In genomic region chr18:58205780-58206160, GRCh38 we compare ENCODE assay signal across 25 cellular contexts.
A peak's percentile ranks its signal among the peaks of the same experiment; 100 is the strongest.
DNase-seq lines count a peak whose midpoint lies in the region; ATAC-seq and TF ChIP-seq lines count a peak whose summit lies in the region.
"Had no signal": no experiment of that assay in that cellular context is flagged by ENCODE, and none has a peak within 500 bp of the region (broad histone marks: within the 10 kb centered on the region; RNA-seq: fewer than 3 reads in every experiment).

No MANE protein-coding gene starts in this region.

- peaks cover 47% of the 10 kb centered on the region for H3K4me1 Mint-ChIP-seq in chondrocyte (ENCODE audit: low read depth)

- H3K79me1 ChIP-seq in IMR-90 (ENCODE audit: low read depth in 1 of 2, low read length in 2 of 2) (peaks cover 6 to 22% of the 10 kb centered on the region in 2 experiments; a peak in 3 of 4 replicates), mesenchymal stem cell (replicated peaks; ENCODE audit: low read length, poor library complexity, severe bottlenecking) (peaks cover 3% of the 10 kb centered on the region)

- H3K23ac ChIP-seq in IMR-90 (ENCODE audit: low read depth, low read length) (peak overlapping the region; percentile 55), mesenchymal stem cell (ENCODE audit: low read length in 2 of 2) (no peak overlapping the region)

- peaks cover 23% of the 10 kb centered on the region for H3K9me1 ChIP-seq in IMR-90 (ENCODE audit: insufficient read depth, low read length)

- no CpG with 5 or more reads among the region's 5 CpGs for WGBS in IMR-90 (ENCODE audit: extremely low coverage in 2 of 2, insufficient read length in 1 of 2), 2 experiments
- 89% methylated on average over 5 of the region's 5 CpGs for WGBS in mesenchymal stem cell

- H4K5ac ChIP-seq in IMR-90 (ENCODE audit: low read depth, low read length): peak overlapping the region; percentile 30; the same call in 1 of the 2 replicates

- peak overlapping the region; percentile 80 for H3K27ac Mint-ChIP-seq in chondrocyte (ENCODE audit: unreplicated experiment)
- H3K27ac Mint-ChIP-seq: activated naive CD8-positive, alpha-beta T cell; activated T-cell treated with anti-CD3 and anti-CD28 coated beads, Interleukin-2, amount 50 U/mL, for 24 hours; B cell had no signal

- H3K56ac ChIP-seq in IMR-90 (ENCODE audit: extremely low read depth, insufficient read depth, low read length): peak overlapping the region; percentile 9; the same call in 1 of the 2 replicates

- in situ Hi-C loops in IMR-90 (cut with MboI; ENCODE audit: low sequenced_read_pairs): no loop called here

- H4K91ac ChIP-seq in IMR-90 (ENCODE audit: insufficient read depth, low read depth, low read length) (peak overlapping the region; percentile 46), mesenchymal stem cell (ENCODE audit: low read length) (no peak overlapping the region)

- no peaks in the 10 kb centered on the region for H4K20me1 ChIP-seq in IMR-90 (ENCODE audit: insufficient read depth, low read length)

- H3K4me3 ChIP-seq in IMR-90 (ENCODE audit: insufficient read depth, low read depth, low read length) (no peak overlapping the region), mesenchymal stem cell (ENCODE audit: insufficient read depth in 1 of 2, low read depth in 1 of 2, low read length in 2 of 2) (no peak overlapping the region)
- H3K4me3 ChIP-seq: SJCRH30, stomach, thyroid gland had no signal

- BruUV-seq in IMR-90 (replicated peaks; lab: Mats Ljungman, UMichigan): no TSS peak

- DNase-seq in IMR-90: no peak
- no peak for DNase-seq in chondrocyte (ENCODE audit: low spot score)
- no peak for DNase-seq in mesenchymal stem cell
- no peak for DNase-seq in NOMO-1 (lab: John Stamatoyannopoulos, UW; ENCODE audit: unreplicated experiment in 2 of 2)
- no peak for DNase-seq in mesenteric fat pad (ENCODE audit: low spot score)
- no peak for DNase-seq in COLO668 (lab: John Stamatoyannopoulos, UW; ENCODE audit: unreplicated experiment)
- DNase-seq: activated CD4-positive, CD25-positive, alpha-beta regulatory T cell; activated effector memory CD4-positive, alpha-beta T cell treated with anti-CD3 and anti-CD28 coated beads, Interleukin-2, amount 50 U/mL, for 16 hours; activated T-cell treated with anti-CD3 and anti-CD28 coated beads, Interleukin-2, amount 50 U/mL, for 24 hours; CD4-positive, alpha-beta memory T cell; effector CD8-positive, alpha-beta T cell; Kasumi-1; left cardiac atrium; NCI-H1417 treated with DMSO at 0.1 percent for 48 hours; NCI-H2081 treated with DMSO at 0.1 percent for 48 hours; right cardiac atrium; stimulated activated CD4-positive, alpha-beta T cell treated with anti-CD3 and anti-CD28 coated beads, Interleukin-4, amount 100 ng/mL, for 1 hour; stomach; T-helper 1 cell; thyroid gland had no signal

- no peaks in the 10 kb centered on the region for H3K27me3 Mint-ChIP-seq in chondrocyte (ENCODE audit: low read depth)
- H3K27me3 Mint-ChIP-seq: activated naive CD8-positive, alpha-beta T cell; activated T-cell treated with anti-CD3 and anti-CD28 coated beads, Interleukin-2, amount 50 U/mL, for 24 hours; B cell had no signal

- H3K36me3 ChIP-seq in IMR-90 (ENCODE audit: control insufficient read depth, insufficient read depth, low read length) (no peaks in the 10 kb centered on the region), mesenchymal stem cell (ENCODE audit: control insufficient read depth in 1 of 2, insufficient read depth in 2 of 2, low read depth in 1 of 2, low read length in 2 of 2) (no peaks in the 10 kb centered on the region)
- H3K36me3 ChIP-seq: SJCRH30, stomach, thyroid gland had no signal

- no peak for TF ChIP-seq RAD21 in IMR-90 (IDR thresholded peaks at IDR 0.05; ENCODE audit: low read length)

- ATAC-seq in IMR-90 (ENCODE audit: low read depth) (peak; percentile 44), GM19463 (IDR thresholded peaks at IDR 0.05; ENCODE audit: unreplicated experiment) (no peak)

- H2BK120ac ChIP-seq in IMR-90 (ENCODE audit: low read depth, low read length) (peak overlapping the region; percentile 71), mesenchymal stem cell (ENCODE audit: low read depth, low read length) (no peak overlapping the region)

- CTCF ChIA-PET in IMR-90 (lab: Yijun Ruan, JAX): no interaction called here

- H2AK5ac ChIP-seq in IMR-90 (ENCODE audit: low read depth, low read length) (peak overlapping the region; percentile 91), mesenchymal stem cell (ENCODE audit: low read length, severe bottlenecking) (no peak overlapping the region)

- no peaks in the 10 kb centered on the region for H3K9me3 ChIP-seq in IMR-90 (ENCODE audit: control insufficient read depth, insufficient read depth, low read length)
- H3K9me3 ChIP-seq in mesenchymal stem cell (ENCODE audit: control insufficient read depth, low read length): no peaks in the 10 kb centered on the region
- H3K9me3 ChIP-seq: SJCRH30, stomach, thyroid gland had no signal

- TF ChIP-seq CTCF in 22Rv1 (IDR thresholded peaks at IDR 0.05): no peak
- no peak for TF ChIP-seq CTCF in IMR-90 (conservative IDR thresholded peaks at IDR 0.05; ENCODE audit: low read depth, low read length)
- TF ChIP-seq CTCF in chondrocyte (IDR thresholded peaks at IDR 0.05): no peak

- intact Hi-C loops in IMR-90 (cut with micrococcal nuclease): no loop called here

- peak overlapping the region; percentile 14; the same call in 1 of the 2 replicates for H3K4me2 ChIP-seq in IMR-90 (ENCODE audit: low read depth, low read length)
- H3K4me2 ChIP-seq in mesenchymal stem cell (ENCODE audit: low read length, poor library complexity, severe bottlenecking): no peak overlapping the region

- H4K8ac ChIP-seq in IMR-90 (ENCODE audit: low read depth in 2 of 2, low read length in 2 of 2) (peak overlapping the region; percentile 56 to 60; a peak in 3 of 4 replicates), mesenchymal stem cell (ENCODE audit: low read length) (no peak overlapping the region)

- H3K9ac ChIP-seq in IMR-90 (ENCODE audit: low read depth, low read length): no peak overlapping the region; the same call in 1 of the 2 replicates
- H3K9ac ChIP-seq in mesenchymal stem cell (ENCODE audit: low read length): peak overlapping the region; percentile 11

- H2BK20ac ChIP-seq in IMR-90 (ENCODE audit: low read depth, low read length): peak overlapping the region; percentile 51

- H2BK5ac ChIP-seq in IMR-90 (ENCODE audit: low read depth, low read length, poor library complexity, severe bottlenecking) (peak overlapping the region; percentile 87), mesenchymal stem cell (ENCODE audit: low read depth, low read length, poor library complexity, severe bottlenecking) (no peak overlapping the region)

- no peaks in the 10 kb centered on the region for H3K9me3 Mint-ChIP-seq in chondrocyte (ENCODE audit: low read depth)
- H3K9me3 Mint-ChIP-seq: activated T-cell treated with anti-CD3 and anti-CD28 coated beads, Interleukin-2, amount 50 U/mL, for 24 hours; CD4-positive, alpha-beta memory T cell had no signal

- H3K27me3 ChIP-seq in IMR-90 (ENCODE audit: control insufficient read depth, insufficient read depth, low read length) (no peaks in the 10 kb centered on the region), mesenchymal stem cell (ENCODE audit: control insufficient read depth in 1 of 2, insufficient read depth in 1 of 2, low read length in 2 of 2) (no peaks in the 10 kb centered on the region)
- H3K27me3 ChIP-seq: SJCRH30, stomach, thyroid gland had no signal

- H2AK9ac ChIP-seq in IMR-90 (replicated peaks; ENCODE audit: low read depth, low read length, poor library complexity): no peak overlapping the region

- POLR2A ChIA-PET in IMR-90 (lab: Charles Lee; ENCODE audit: unreplicated experiment): no interaction called here

- H3K14ac ChIP-seq in IMR-90 (replicated peaks; ENCODE audit: low read depth, low read length) (peak overlapping the region; percentile 39), mesenchymal stem cell (ENCODE audit: low read length in 2 of 2) (no peak overlapping the region)

- H3K4ac ChIP-seq in IMR-90 (ENCODE audit: low read depth, low read length): peak overlapping the region; percentile 44; the same call in 1 of the 2 replicates
- no peak overlapping the region for H3K4ac ChIP-seq in mesenchymal stem cell (ENCODE audit: low read depth in 1 of 2, low read length in 2 of 2)

- dilution Hi-C loops in IMR-90 (cut with HindIII; ENCODE audit: low sequenced_read_pairs, unreplicated experiment): no loop called here

- peak overlapping the region; percentile 59; the same call in 1 of the 2 replicates for H3K18ac ChIP-seq in IMR-90 (ENCODE audit: low read depth, low read length)
- H3K18ac ChIP-seq in mesenchymal stem cell (ENCODE audit: low read depth in 1 of 2, low read length in 2 of 2): peak overlapping the region in 1 of 2 experiments; percentile 20

- no peaks in the 10 kb centered on the region for H3K36me3 Mint-ChIP-seq in chondrocyte (ENCODE audit: low read depth)
- H3K36me3 Mint-ChIP-seq: activated naive CD8-positive, alpha-beta T cell; CD4-positive, alpha-beta memory T cell had no signal

- H2BK15ac ChIP-seq in IMR-90 (ENCODE audit: low read depth, low read length) (peak overlapping the region; percentile 89; the same call in 2 of the 3 replicates), mesenchymal stem cell (ENCODE audit: low read depth, poor library complexity, severe bottlenecking) (no peak overlapping the region)

- H2BK12ac ChIP-seq in mesenchymal stem cell (ENCODE audit: low read length in 2 of 2): no peak overlapping the region

- H2AFZ ChIP-seq in IMR-90 (replicated peaks; ENCODE audit: low read length, poor library complexity) (no peak overlapping the region), mesenchymal stem cell (ENCODE audit: low read depth, low read length) (no peak overlapping the region)

- TF ChIP-seq POLR2A in IMR-90 (IDR thresholded peaks at IDR 0.05; ENCODE audit: low read depth, low read length): no peak

- H3K4me3 Mint-ChIP-seq in chondrocyte (ENCODE audit: unreplicated experiment): no peak overlapping the region
- H3K4me3 Mint-ChIP-seq: activated naive CD8-positive, alpha-beta T cell; activated T-cell treated with anti-CD3 and anti-CD28 coated beads, Interleukin-2, amount 50 U/mL, for 24 hours; B cell; CD4-positive, alpha-beta memory T cell had no signal

- H3K4me1 ChIP-seq in IMR-90 (ENCODE audit: control insufficient read depth, insufficient read depth, low read length): peaks cover 13% of the 10 kb centered on the region
- peaks cover 10% of the 10 kb centered on the region for H3K4me1 ChIP-seq in mesenchymal stem cell (ENCODE audit: control insufficient read depth, insufficient read depth, low read depth, low read length)
- H3K4me1 ChIP-seq: SJCRH30 had no signal

- H3K27ac ChIP-seq in 22Rv1: peak overlapping the region; percentile 9; the same call in 1 of the 2 replicates
- H3K27ac ChIP-seq in IMR-90 (ENCODE audit: insufficient read depth, low read length): peak overlapping the region; percentile 57
- H3K27ac ChIP-seq in mesenchymal stem cell (ENCODE audit: low read length, poor library complexity, severe bottlenecking): no peak overlapping the region
- H3K27ac ChIP-seq: SJCRH30, thyroid gland had no signal
